Comparison of ENCODE assay signal across 18 cellular contexts in genomic region chr15:25882466-25882865, GRCh38. TPM values are rescaled to one million over a fixed set of nuclear protein-coding genes. Genes with fewer than 3 reads are reported as not detected.
A peak's percentile ranks its signal among the peaks of the same experiment; 100 is the strongest.
DNase-seq lines count a peak whose midpoint lies in the region; ATAC-seq and TF ChIP-seq lines count a peak whose summit lies in the region.
"Had no signal": no experiment of that assay in that cellular context is flagged by ENCODE, and none has a peak within 500 bp of the region (broad histone marks: within the 10 kb centered on the region; RNA-seq: fewer than 3 reads in every experiment).

No MANE protein-coding gene starts in this region.

- WGBS in GM23248 (ENCODE audit: low coverage in 1 of 2, low lambda C conversion rate in 2 of 2, missing lambda C conversion rate in 2 of 2), 2 experiments: 50 to 51% methylated on average over 2 of the region's 2 CpGs

- H3K79me2 ChIP-seq in GM23248 (ENCODE audit: insufficient read depth): no peaks in the 10 kb centered on the region
- no peaks in the 10 kb centered on the region for H3K79me2 ChIP-seq in PC-3 (ENCODE audit: low read length)

- POLR2A ChIA-PET in PC-3 (lab: Charles Lee; ENCODE audit: unreplicated experiment): no interaction called here

- CTCF ChIA-PET in PC-3 (lab: Charles Lee): no interaction called here

- ATAC-seq in PC-3 (no peak), GM18519 (IDR thresholded peaks at IDR 0.05; ENCODE audit: low FRiP score, unreplicated experiment) (no peak), GM21786 (IDR thresholded peaks at IDR 0.05; ENCODE audit: unreplicated experiment) (no peak)

- H3K36me3 ChIP-seq in GM23248 (ENCODE audit: low read depth) (no peaks in the 10 kb centered on the region), PC-3 (ENCODE audit: low read depth, low read length) (no peaks in the 10 kb centered on the region), skeletal muscle satellite cell (ENCODE audit: insufficient read depth, low read length) (no peaks in the 10 kb centered on the region), breast epithelium (no peaks in the 10 kb centered on the region)

- intact Hi-C loops in PC-3 (cut with micrococcal nuclease) (no loop called here), breast epithelium (cut with DNase I; ENCODE audit: low total_unique reads) (no loop called here)

- no peaks in the 10 kb centered on the region for H3K9me2 ChIP-seq in GM23248 (ENCODE audit: insufficient read depth)
- no peaks in the 10 kb centered on the region for H3K9me2 ChIP-seq in PC-3 (replicated peaks; ENCODE audit: low read length)

- no TSS peak for BruUV-seq in PC-3 (replicated peaks; lab: Mats Ljungman, UMichigan)

- H3F3A ChIP-seq in GM23248 (ENCODE audit: insufficient read depth) (peaks cover 23% of the 10 kb centered on the region), PC-3 (ENCODE audit: low read length, unreplicated experiment) (no peaks in the 10 kb centered on the region)

- H4K20me1 ChIP-seq in GM23248 (ENCODE audit: insufficient read depth) (no peaks in the 10 kb centered on the region), PC-3 (ENCODE audit: low read length) (no peaks in the 10 kb centered on the region)

- TF ChIP-seq CTCF in PC-3 (conservative IDR thresholded peaks at IDR 0.05; ENCODE audit: low read depth, low read length): no peak
- TF ChIP-seq CTCF in fibroblast of mammary gland (conservative IDR thresholded peaks at IDR 0.05; ENCODE audit: control insufficient read depth, insufficient read depth, low read depth, low read length): no peak
- no peak for TF ChIP-seq CTCF in breast epithelium (IDR thresholded peaks at IDR 0.05)

- in situ Hi-C loops in GM23248 (cut with MboI): no loop called here

- H3K9me3 ChIP-seq in GM23248 (ENCODE audit: low read depth) (no peaks in the 10 kb centered on the region), PC-3 (ENCODE audit: low read length) (no peaks in the 10 kb centered on the region), skeletal muscle satellite cell (replicated peaks; ENCODE audit: low read length) (no peaks in the 10 kb centered on the region), breast epithelium (no peaks in the 10 kb centered on the region)

- no peak overlapping the region for H3K9ac ChIP-seq in GM23248
- no peak overlapping the region for H3K9ac ChIP-seq in PC-3 (ENCODE audit: low read length)
- peak overlapping the region; percentile 6 for H3K9ac ChIP-seq in skeletal muscle satellite cell (ENCODE audit: low read depth, low read length)

- H3K4me1 ChIP-seq in GM23248 (ENCODE audit: insufficient read depth) (peaks cover 33% of the 10 kb centered on the region), PC-3 (ENCODE audit: insufficient read depth, low read length) (peaks cover 28% of the 10 kb centered on the region), skeletal muscle satellite cell (ENCODE audit: control insufficient read depth, insufficient read depth, low read length) (peaks cover 43% of the 10 kb centered on the region), breast epithelium (no peaks in the 10 kb centered on the region)

- no peak overlapping the region for H3K4me3 ChIP-seq in GM23248
- no peak overlapping the region for H3K4me3 ChIP-seq in PC-3 (ENCODE audit: low read length)
- H3K4me3 ChIP-seq in fibroblast of mammary gland (ENCODE audit: control insufficient read depth, low read depth, low read length): no peak overlapping the region
- H3K4me3 ChIP-seq in skeletal muscle satellite cell (ENCODE audit: low read length): no peak overlapping the region
- H3K4me3 ChIP-seq in breast epithelium: no peak overlapping the region

- H2AFZ ChIP-seq in GM23248: 0 out of 2 replicates have a peak overlapping the region, but pooled peaks have one; percentile 11
- no peak overlapping the region for H2AFZ ChIP-seq in PC-3 (ENCODE audit: low read length)

- H3K27ac ChIP-seq in GM23248: no peak overlapping the region
- H3K27ac ChIP-seq in PC-3 (ENCODE audit: low read length): no peak overlapping the region
- no peak overlapping the region for H3K27ac ChIP-seq in breast epithelium

- H3K4me2 ChIP-seq in GM23248 (ENCODE audit: unreplicated experiment): peak overlapping the region; percentile 53
- no peak overlapping the region for H3K4me2 ChIP-seq in PC-3 (ENCODE audit: low read length)
- peak overlapping the region; percentile 22 for H3K4me2 ChIP-seq in skeletal muscle satellite cell (ENCODE audit: low read length)

- TF ChIP-seq POLR2A in breast epithelium (IDR thresholded peaks at IDR 0.05): no peak

- DNase-seq in GM23248 (no peak), PC-3 (peak; percentile 42), fibroblast of mammary gland (ENCODE audit: low read depth) (peak; percentile 42), breast epithelium (ENCODE audit: low spot score in 2 of 2) (no peak)
- DNase-seq: CD4-positive, alpha-beta memory T cell; DMS79 treated with DMSO at 0.1 percent for 48 hours; GDM1; H9; MV-4-11; NCI-H1417; NCI-H187 treated with DMSO at 0.1 percent for 48 hours; NCI-H446; NCI-H82; SIG-M5; T-helper 2 cell had no signal

- no peaks in the 10 kb centered on the region for H3K27me3 ChIP-seq in GM23248 (replicated peaks; ENCODE audit: insufficient read depth)
- no peaks in the 10 kb centered on the region for H3K27me3 ChIP-seq in PC-3 (ENCODE audit: low read length)
- H3K27me3 ChIP-seq in skeletal muscle satellite cell (ENCODE audit: control insufficient read depth, insufficient read depth, low read length): no peaks in the 10 kb centered on the region
- no peaks in the 10 kb centered on the region for H3K27me3 ChIP-seq in breast epithelium

RNA-seq across cellular contexts. Expression of gene ATP10A, which starts 19.3 kb away (rescaled TPM):
- 64.1 and 73.1 TPM in 2 replicates for total RNA-seq in GM23248 (2014; rRNA removed; shearing (Covaris generic))
- 20.4 and 22.2 TPM in 2 replicates for polyA plus RNA-seq in GM23248 (2016; fragmentation: Nextera tagmentation; extraction: Ambion mirVana)
- total RNA-seq in PC-3 (2014; rRNA removed) (2.6 and 5.0 TPM in 2 replicates), breast epithelium (10 to 100 TPM in 1 of 3 donors, 1 to 10 TPM in 2; 6.4 to 17.4 (median 7.2) TPM)
- 3.3 and 4.4 TPM in 2 replicates for total RNA-seq in skeletal muscle satellite cell (2012; rRNA removed)

Comparison
In these comparisons a context has a peak if more than half of its experiments do, and no peak if none do; other contexts are left out.
1. DNase-seq: peak in PC-3 (single experiment) and fibroblast of mammary gland (single experiment); none in GM23248 (single experiment) and breast epithelium (0 of 2).